17 cellular contexts compared by ENCODE assay signal in genomic region chr21:38365521-38365920, GRCh38.
DNase-seq lines count a peak whose midpoint lies in the region; ATAC-seq and TF ChIP-seq lines count a peak whose summit lies in the region.
"Had no signal": no experiment of that assay in that cellular context is flagged by ENCODE, and none has a peak within 500 bp of the region (broad histone marks: within the 10 kb centered on the region; RNA-seq: fewer than 3 reads in every experiment).

No MANE protein-coding gene starts in this region.

- H3K27ac ChIP-seq in right atrium auricular region: no peak overlapping the region
- H3K27ac ChIP-seq in left ventricle myocardium inferior (replicated peaks): no peak overlapping the region
- H3K27ac ChIP-seq: 22Rv1; A549; BLaER1 treated with 17β-estradiol and CSF1 and Interleukin-3, amounts not matched to agents 10 nM and 100 nM had no signal

- H3K4me1 ChIP-seq in right atrium auricular region (no peaks in the 10 kb centered on the region), left ventricle myocardium inferior (no peaks in the 10 kb centered on the region)
- H3K4me1 ChIP-seq: A549 had no signal

- H3K4me3 ChIP-seq in right atrium auricular region (no peak overlapping the region), left ventricle myocardium inferior (no peak overlapping the region)
- H3K4me3 ChIP-seq: A549; BLaER1 treated with 17β-estradiol and CSF1 and Interleukin-3, amounts not matched to agents 10 nM and 100 nM had no signal

- no peaks in the 10 kb centered on the region for H3K4me1 Mint-ChIP-seq in glutamatergic neuron (ENCODE audit: low read depth, unreplicated experiment)
- H3K4me1 Mint-ChIP-seq in mesothelial cell of epicardium: no peaks in the 10 kb centered on the region
- H3K4me1 Mint-ChIP-seq: B cell, H9 had no signal

- no peaks in the 10 kb centered on the region for H3K36me3 ChIP-seq in right atrium auricular region
- no peaks in the 10 kb centered on the region for H3K36me3 ChIP-seq in left ventricle myocardium inferior
- H3K36me3 ChIP-seq: BLaER1 treated with 17β-estradiol and CSF1 and Interleukin-3, amounts not matched to agents 10 nM and 100 nM had no signal

- H3K27ac Mint-ChIP-seq in glutamatergic neuron (ENCODE audit: unreplicated experiment) (peak overlapping the region; percentile 5), mesothelial cell of epicardium (no peak overlapping the region)
- H3K27ac Mint-ChIP-seq: B cell; CD8-positive, alpha-beta T cell; H9 had no signal

- H3K9me3 Mint-ChIP-seq in glutamatergic neuron (ENCODE audit: unreplicated experiment) (no peaks in the 10 kb centered on the region), mesothelial cell of epicardium (peaks cover 13% of the 10 kb centered on the region)
- H3K9me3 Mint-ChIP-seq: H9 had no signal

- no peak for ATAC-seq in Right ventricle myocardium superior (ENCODE audit: poor library complexity)
- ATAC-seq: A549; CD8-positive, alpha-beta T cell had no signal

- no peak for TF ChIP-seq CTCF in right atrium auricular region (IDR thresholded peaks at IDR 0.05)
- no peak for TF ChIP-seq CTCF in left ventricle myocardium inferior (IDR thresholded peaks at IDR 0.05; ENCODE audit: borderline replicate concordance)
- no peak for TF ChIP-seq CTCF in glutamatergic neuron (IDR thresholded peaks at IDR 0.05; ENCODE audit: partially characterized antibody, unreplicated experiment)
- no peak for TF ChIP-seq CTCF in mesothelial cell of epicardium (IDR thresholded peaks at IDR 0.05; ENCODE audit: unreplicated experiment)

- H3K36me3 Mint-ChIP-seq in glutamatergic neuron (ENCODE audit: unreplicated experiment) (no peaks in the 10 kb centered on the region), mesothelial cell of epicardium (no peaks in the 10 kb centered on the region)
- H3K36me3 Mint-ChIP-seq: CD8-positive, alpha-beta T cell had no signal

- no peak overlapping the region for H3K4me3 Mint-ChIP-seq in glutamatergic neuron (ENCODE audit: unreplicated experiment)
- H3K4me3 Mint-ChIP-seq in mesothelial cell of epicardium: no peak overlapping the region
- H3K4me3 Mint-ChIP-seq: B cell; CD8-positive, alpha-beta T cell; H9 had no signal

- DNase-seq in right atrium auricular region (ENCODE audit: low spot score): peak; percentile 16
- DNase-seq in left ventricle myocardium inferior: no peak
- DNase-seq in SK-N-DZ (ENCODE audit: low spot score): peak; percentile 56
- no peak for DNase-seq in glutamatergic neuron
- no peak for DNase-seq in activated naive CD4-positive, alpha-beta T cell treated with Interleukin-2 at 50 U/mL for 16 hours
- DNase-seq in mesothelial cell of epicardium (ENCODE audit: low spot score in 2 of 2, unreplicated experiment in 2 of 2): no peak
- no peak for DNase-seq in Right ventricle myocardium superior
- no peak for DNase-seq in Ammon's horn (ENCODE audit: low spot score)
- DNase-seq: Calu3; CD8-positive, alpha-beta T cell; DMS79 treated with DMSO at 0.1 percent for 48 hours; GF-D8; H9 had no signal

- peaks cover 3% of the 10 kb centered on the region for H3K27me3 Mint-ChIP-seq in glutamatergic neuron (ENCODE audit: unreplicated experiment)
- H3K27me3 Mint-ChIP-seq in mesothelial cell of epicardium (ENCODE audit: low read depth): peaks cover 15% of the 10 kb centered on the region

- intact Hi-C loops in left ventricle myocardium inferior (cut with micrococcal nuclease): no loop called here
- intact Hi-C loops in Right ventricle myocardium superior (cut with DNase I): no loop called here

- H3K9me3 ChIP-seq in right atrium auricular region: no peaks in the 10 kb centered on the region
- peaks cover 10% of the 10 kb centered on the region for H3K9me3 ChIP-seq in left ventricle myocardium inferior (replicated peaks)
- H3K9me3 ChIP-seq: A549 had no signal

- H3K27me3 ChIP-seq in right atrium auricular region: no peaks in the 10 kb centered on the region
- peaks cover 1% of the 10 kb centered on the region for H3K27me3 ChIP-seq in left ventricle myocardium inferior (ENCODE audit: low read depth)
- H3K27me3 ChIP-seq: BLaER1 treated with 17β-estradiol and CSF1 and Interleukin-3, amounts not matched to agents 10 nM and 100 nM had no signal

Comparison
In these comparisons a context has a peak if more than half of its experiments do, and no peak if none do; other contexts are left out.
1. DNase-seq: peak in right atrium auricular region (single experiment) and SK-N-DZ (single experiment); none in left ventricle myocardium inferior (single experiment), glutamatergic neuron (single experiment), activated naive CD4-positive, alpha-beta T cell treated with Interleukin-2 at 50 U/mL for 16 hours (single experiment), mesothelial cell of epicardium (0 of 2), Right ventricle myocardium superior (single experiment) and Ammon's horn (single experiment).